Comparison of ENCODE assay signal across 1 cellular context in genomic region chr17:74875970-74876593, GRCh38.
TF ChIP-seq lines count a peak whose summit lies in the region.

No MANE protein-coding gene starts in this region.

TF ChIP-seq in H1, 55 proteins besides CTCF, POLR2A, EP300 and RAD21:
- TF ChIP-seq TCF12 (IDR thresholded peaks at IDR 0.05; ENCODE audit: low read depth, low read length) (no peak), CREB1 (IDR thresholded peaks at IDR 0.05) (no peak), JUN (IDR thresholded peaks at IDR 0.05; ENCODE audit: low read depth, low read length) (no peak), YY1 (IDR thresholded peaks at IDR 0.05; ENCODE audit: low read depth, low read length) (no peak), RFX5 (IDR thresholded peaks at IDR 0.05; ENCODE audit: borderline replicate concordance, low read depth, low read length) (no peak), JUND (IDR thresholded peaks at IDR 0.05; ENCODE audit: low read length) (no peak), RXRA (IDR thresholded peaks at IDR 0.05; ENCODE audit: insufficient read depth, low read depth, low read length) (no peak), SP4 (IDR thresholded peaks at IDR 0.05; ENCODE audit: low read length) (no peak), SP1 (IDR thresholded peaks at IDR 0.05; ENCODE audit: low read depth, low read length) (no peak)
